ENCODE assay signal across 31 cellular contexts in genomic region chr3:65020233-65020632, GRCh38.
DNase-seq lines count a peak whose midpoint lies in the region; ATAC-seq, FAIRE-seq and TF ChIP-seq lines count a peak whose summit lies in the region.
"Had no signal": no experiment of that assay in that cellular context is flagged by ENCODE, and none has a peak within 500 bp of the region (broad histone marks: within the 10 kb centered on the region; RNA-seq: fewer than 3 reads in every experiment).

No MANE protein-coding gene starts in this region.

- intact Hi-C loops in left ventricle myocardium inferior (cut with micrococcal nuclease) (no loop called here), Right ventricle myocardium inferior (cut with DNase I) (no loop called here), vagina (cut with DNase I) (no loop called here)

- H3K4me3 Mint-ChIP-seq in astrocyte (ENCODE audit: unreplicated experiment) (no peak overlapping the region), nephron (no peak overlapping the region)
- H3K4me3 Mint-ChIP-seq: activated CD4-positive, alpha-beta T cell treated with anti-CD3 and anti-CD28 coated beads for 36 hours; activated CD8-positive, alpha-beta T cell treated with anti-CD3 and anti-CD28 coated beads for 36 hours; activated naive CD4-positive, alpha-beta T cell treated with anti-CD3 and anti-CD28 coated beads for 36 hours; CD4-positive, CD25-positive, alpha-beta regulatory T cell; central memory CD8-positive, alpha-beta T cell; dendritic cell treated with granulocyte-macrophage colony-stimulating factor and Interleukin-4, amounts not matched to agents 40 ng/mL and 50 ng/mL, for 4 days; H9; natural killer cell treated with Interleukin-12 subunit alpha and Interleukin-12 subunit beta and Interleukin-15 and Interleukin-18, amount 100 ng/mL, for 72 hours had no signal

- no peak overlapping the region for H3K9ac ChIP-seq in astrocyte (ENCODE audit: low read length)

- no peak for TF ChIP-seq POLR2A in vagina (IDR thresholded peaks at IDR 0.05)

- H3K27me3 Mint-ChIP-seq in astrocyte (ENCODE audit: low read depth, unreplicated experiment) (peaks cover 2% of the 10 kb centered on the region), nephron (ENCODE audit: low read depth) (no peaks in the 10 kb centered on the region)
- H3K27me3 Mint-ChIP-seq: activated CD4-positive, alpha-beta T cell treated with anti-CD3 and anti-CD28 coated beads for 36 hours; activated CD8-positive, alpha-beta T cell treated with anti-CD3 and anti-CD28 coated beads for 36 hours; CD4-positive, CD25-positive, alpha-beta regulatory T cell; central memory CD8-positive, alpha-beta T cell; dendritic cell treated with granulocyte-macrophage colony-stimulating factor and Interleukin-4, amounts not matched to agents 40 ng/mL and 50 ng/mL, for 4 days; natural killer cell treated with Interleukin-12 subunit alpha and Interleukin-12 subunit beta and Interleukin-15 and Interleukin-18, amount 100 ng/mL, for 72 hours had no signal

- no peaks in the 10 kb centered on the region for H3K9me3 Mint-ChIP-seq in astrocyte (ENCODE audit: unreplicated experiment)
- no peaks in the 10 kb centered on the region for H3K9me3 Mint-ChIP-seq in nephron
- H3K9me3 Mint-ChIP-seq: H9 had no signal

- H3K79me2 ChIP-seq in astrocyte (ENCODE audit: insufficient read depth, low read length): no peaks in the 10 kb centered on the region

- H3K36me3 ChIP-seq in left ventricle myocardium inferior: no peaks in the 10 kb centered on the region
- no peaks in the 10 kb centered on the region for H3K36me3 ChIP-seq in astrocyte (ENCODE audit: insufficient read depth, low read length)
- no peaks in the 10 kb centered on the region for H3K36me3 ChIP-seq in vagina
- H3K36me3 ChIP-seq: lower lobe of right lung, ovary had no signal

- H4K20me1 ChIP-seq in astrocyte (ENCODE audit: insufficient read depth, low read length): no peaks in the 10 kb centered on the region

- H3K4me2 ChIP-seq in astrocyte (ENCODE audit: low read length): no peak overlapping the region
- H3K4me2 ChIP-seq: A549 had no signal

- H3K4me3 ChIP-seq in left ventricle myocardium inferior (no peak overlapping the region), astrocyte (ENCODE audit: insufficient read depth, low read depth, low read length) (no peak overlapping the region), vagina (no peak overlapping the region)
- H3K4me3 ChIP-seq: A549, GM12878, lower lobe of right lung, mucosa of descending colon, ovary, testis had no signal

- H2AFZ ChIP-seq in astrocyte (ENCODE audit: low read depth, low read length): no peak overlapping the region

- H3K9me3 ChIP-seq in left ventricle myocardium inferior (replicated peaks): no peaks in the 10 kb centered on the region
- no peaks in the 10 kb centered on the region for H3K9me3 ChIP-seq in astrocyte (ENCODE audit: insufficient read depth, low read depth, low read length)
- no peaks in the 10 kb centered on the region for H3K9me3 ChIP-seq in vagina
- H3K9me3 ChIP-seq: A549, lower lobe of right lung, mucosa of descending colon, ovary, testis had no signal

- H3K36me3 Mint-ChIP-seq in astrocyte (ENCODE audit: low read depth, unreplicated experiment): no peaks in the 10 kb centered on the region
- no peaks in the 10 kb centered on the region for H3K36me3 Mint-ChIP-seq in nephron (ENCODE audit: low read depth)
- H3K36me3 Mint-ChIP-seq: CD4-positive, CD25-positive, alpha-beta regulatory T cell; natural killer cell treated with Interleukin-12 subunit alpha and Interleukin-12 subunit beta and Interleukin-15 and Interleukin-18, amount 100 ng/mL, for 72 hours had no signal

- ATAC-seq in Right ventricle myocardium inferior (no peak), HG02623 (IDR thresholded peaks at IDR 0.05; ENCODE audit: unreplicated experiment) (no peak)
- ATAC-seq: A549; activated CD4-positive, alpha-beta T cell treated with anti-CD3 and anti-CD28 coated beads for 36 hours; activated CD8-positive, alpha-beta T cell treated with anti-CD3 and anti-CD28 coated beads for 36 hours; GM12878; lower lobe of right lung; mucosa of descending colon; natural killer cell treated with Interleukin-12 subunit alpha and Interleukin-12 subunit beta and Interleukin-15 and Interleukin-18, amount 100 ng/mL, for 72 hours; stimulated activated naive CD8-positive, alpha-beta T cell treated with anti-CD3 and anti-CD28 coated beads, Interleukin-15, Interleukin-2, amounts not matched to agents 100 U/mL and 50 U/mL, for 24 hours had no signal

- FAIRE-seq in astrocyte (lab: Jason Lieb, UNC): no peak
- FAIRE-seq: A549, GM12878, urothelium cell line had no signal

- DNase-seq in left ventricle myocardium inferior: no peak
- no peak for DNase-seq in Right ventricle myocardium inferior (ENCODE audit: missing footprints)
- DNase-seq in astrocyte (ENCODE audit: low read depth): no peak
- DNase-seq in vagina (ENCODE audit: extremely low spot score in 2 of 2): no peak
- no peak for DNase-seq in DMS153 treated with DMSO at 0.1 percent for 48 hours (lab: John Stamatoyannopoulos, UW; ENCODE audit: unreplicated experiment)
- no peak for DNase-seq in SW480 (ENCODE audit: low spot score)
- DNase-seq: activated CD4-positive, alpha-beta T cell treated with anti-CD3 and anti-CD28 coated beads for 36 hours; activated CD8-positive, alpha-beta T cell treated with anti-CD3 and anti-CD28 coated beads for 36 hours; activated naive CD4-positive, alpha-beta T cell treated with anti-CD3 and anti-CD28 coated beads for 36 hours; CD4-positive, CD25-positive, alpha-beta regulatory T cell; EL; foreskin melanocyte; H9; lower lobe of right lung; mucosa of descending colon; MV-4-11; NCI-H446; RPMI8226; stimulated activated CD4-positive, alpha-beta T cell treated with anti-CD3 and anti-CD28 coated beads, Interleukin-1b, Interleukin-23, amount 100 ng/mL, for 48 hours; stimulated activated naive CD8-positive, alpha-beta T cell treated with anti-CD3 and anti-CD28 coated beads, Interleukin-15, Interleukin-2, amounts not matched to agents 100 U/mL and 50 U/mL, for 24 hours; T-helper 2 cell; testis had no signal

- H3K4me1 Mint-ChIP-seq in astrocyte (ENCODE audit: low read depth, unreplicated experiment) (peaks cover 21% of the 10 kb centered on the region), nephron (peaks cover 68% of the 10 kb centered on the region)
- H3K4me1 Mint-ChIP-seq: activated CD4-positive, alpha-beta T cell treated with anti-CD3 and anti-CD28 coated beads for 36 hours; CD4-positive, CD25-positive, alpha-beta regulatory T cell; central memory CD8-positive, alpha-beta T cell had no signal

- H3K27me3 ChIP-seq in left ventricle myocardium inferior (ENCODE audit: low read depth) (no peaks in the 10 kb centered on the region), astrocyte (ENCODE audit: insufficient read depth, low read length) (no peaks in the 10 kb centered on the region), vagina (no peaks in the 10 kb centered on the region)
- H3K27me3 ChIP-seq: ovary, testis had no signal

- H3K27ac ChIP-seq in left ventricle myocardium inferior (replicated peaks): peak overlapping the region; percentile 20
- no peak overlapping the region for H3K27ac ChIP-seq in astrocyte (ENCODE audit: low read depth, low read length)
- peak overlapping the region; percentile 29 for H3K27ac ChIP-seq in vagina
- H3K27ac ChIP-seq: A549, lower lobe of right lung, testis had no signal

- no peak for TF ChIP-seq CTCF in left ventricle myocardium inferior (IDR thresholded peaks at IDR 0.05; ENCODE audit: borderline replicate concordance)
- no peak for TF ChIP-seq CTCF in astrocyte (IDR thresholded peaks at IDR 0.05; ENCODE audit: insufficient read depth, low read depth, low read length)
- no peak for TF ChIP-seq CTCF in nephron (IDR thresholded peaks at IDR 0.05; ENCODE audit: unreplicated experiment in 3 of 3)
- no peak for TF ChIP-seq CTCF in vagina (IDR thresholded peaks at IDR 0.05)

- peaks cover 17% of the 10 kb centered on the region for H3K4me1 ChIP-seq in left ventricle myocardium inferior
- H3K4me1 ChIP-seq in astrocyte (ENCODE audit: insufficient read depth, low read length): no peaks in the 10 kb centered on the region
- H3K4me1 ChIP-seq in vagina: peaks cover 26% of the 10 kb centered on the region
- H3K4me1 ChIP-seq: A549, lower lobe of right lung had no signal

- H3K27ac Mint-ChIP-seq in astrocyte (ENCODE audit: unreplicated experiment) (peak overlapping the region; percentile 58), nephron (peak overlapping the region; percentile 92 to 96 (median 95))
- H3K27ac Mint-ChIP-seq: activated CD4-positive, alpha-beta T cell treated with anti-CD3 and anti-CD28 coated beads for 36 hours; activated CD8-positive, alpha-beta T cell treated with anti-CD3 and anti-CD28 coated beads for 36 hours; activated naive CD4-positive, alpha-beta T cell treated with anti-CD3 and anti-CD28 coated beads for 36 hours; dendritic cell treated with granulocyte-macrophage colony-stimulating factor and Interleukin-4, amounts not matched to agents 40 ng/mL and 50 ng/mL, for 4 days; H9; natural killer cell treated with Interleukin-12 subunit alpha and Interleukin-12 subunit beta and Interleukin-15 and Interleukin-18, amount 100 ng/mL, for 72 hours had no signal
